In the genomic region with DNA sequence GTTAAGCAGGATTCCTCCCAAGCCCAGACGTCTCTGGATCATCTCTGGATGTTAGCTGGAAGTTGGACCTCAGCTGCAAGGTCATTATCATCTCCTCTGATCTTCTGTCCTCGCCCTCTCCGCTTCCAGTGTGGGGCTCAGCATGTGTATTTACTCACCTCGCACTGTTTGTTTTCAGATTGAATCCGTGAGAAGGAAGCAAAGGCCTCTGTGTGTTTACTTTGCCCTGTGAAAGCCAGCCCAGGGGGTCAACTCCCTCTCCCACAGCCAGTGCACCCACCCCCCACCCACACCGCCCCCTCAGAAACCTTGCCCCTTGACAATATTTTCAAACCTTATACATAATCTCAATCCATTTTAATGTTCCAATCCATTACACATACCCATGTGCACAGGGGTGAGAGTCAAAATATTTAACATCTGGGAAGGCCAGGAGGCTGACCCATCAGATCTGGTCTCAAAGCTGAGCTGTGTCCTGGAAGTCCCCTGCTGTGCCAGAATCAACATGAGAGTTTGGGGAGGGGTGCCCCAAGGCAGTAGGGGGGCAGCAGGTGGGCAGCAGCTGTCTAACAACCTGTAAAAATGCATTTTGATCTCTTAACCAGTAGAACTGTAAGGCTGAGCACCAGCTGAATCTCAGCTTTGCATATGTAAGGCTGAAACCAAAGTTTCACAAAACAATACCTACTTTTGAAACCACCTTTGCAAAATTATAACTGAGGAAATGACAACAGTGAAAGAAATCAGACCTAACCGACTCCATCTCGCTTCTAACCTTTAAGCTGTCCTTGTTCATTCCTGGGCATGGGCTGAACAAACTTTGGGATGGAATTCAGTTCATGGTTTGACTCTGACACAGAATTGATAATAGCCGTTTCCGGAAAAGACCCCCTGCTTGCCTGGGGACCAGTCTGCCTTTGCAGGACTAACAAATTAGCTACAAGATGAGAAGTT, we compare ENCODE assay signal across 1 cellular context.
TF ChIP-seq lines count a peak whose summit lies in the region.

No MANE protein-coding gene starts in this region.

TF ChIP-seq in HepG2, 621 proteins besides CTCF, POLR2A, EP300 and RAD21 (continued from another document and continues in another):
- peak; percentile 84 for TF ChIP-seq HOXA3 (CRISPR knock-in tag; IDR thresholded peaks at IDR 0.05)
- no peak for TF ChIP-seq ZNF253 (CRISPR knock-in tag; IDR thresholded peaks at IDR 0.05; ENCODE audit: borderline replicate concordance)
- TF ChIP-seq TEAD2 (CRISPR knock-in tag; IDR thresholded peaks at IDR 0.05) = no peak
- peak; percentile 96; the same call in 1 of the 2 replicates for TF ChIP-seq FOXK1 (CRISPR knock-in tag; IDR thresholded peaks at IDR 0.05; ENCODE audit: borderline replicate concordance, low read depth)
- peak; percentile 77 for TF ChIP-seq TFE3 (CRISPR knock-in tag; IDR thresholded peaks at IDR 0.05)
- TF ChIP-seq, protein P1, sequence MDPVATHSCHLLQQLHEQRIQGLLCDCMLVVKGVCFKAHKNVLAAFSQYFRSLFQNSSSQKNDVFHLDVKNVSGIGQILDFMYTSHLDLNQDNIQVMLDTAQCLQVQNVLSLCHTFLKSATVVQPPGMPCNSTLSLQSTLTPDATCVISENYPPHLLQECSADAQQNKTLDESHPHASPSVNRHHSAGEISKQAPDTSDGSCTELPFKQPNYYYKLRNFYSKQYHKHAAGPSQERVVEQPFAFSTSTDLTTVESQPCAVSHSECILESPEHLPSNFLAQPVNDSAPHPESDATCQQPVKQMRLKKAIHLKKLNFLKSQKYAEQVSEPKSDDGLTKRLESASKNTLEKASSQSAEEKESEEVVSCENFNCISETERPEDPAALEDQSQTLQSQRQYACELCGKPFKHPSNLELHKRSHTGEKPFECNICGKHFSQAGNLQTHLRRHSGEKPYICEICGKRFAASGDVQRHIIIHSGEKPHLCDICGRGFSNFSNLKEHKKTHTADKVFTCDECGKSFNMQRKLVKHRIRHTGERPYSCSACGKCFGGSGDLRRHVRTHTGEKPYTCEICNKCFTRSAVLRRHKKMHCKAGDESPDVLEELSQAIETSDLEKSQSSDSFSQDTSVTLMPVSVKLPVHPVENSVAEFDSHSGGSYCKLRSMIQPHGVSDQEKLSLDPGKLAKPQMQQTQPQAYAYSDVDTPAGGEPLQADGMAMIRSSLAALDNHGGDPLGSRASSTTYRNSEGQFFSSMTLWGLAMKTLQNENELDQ (CRISPR knock-in tag; IDR thresholded peaks at IDR 0.05; ENCODE audit: borderline replicate concordance) = no peak; the same call in 1 of the 2 replicates
- TF ChIP-seq TARDBP (CRISPR knock-in tag; IDR thresholded peaks at IDR 0.05) = peak; percentile 97
- TF ChIP-seq, protein P2, sequence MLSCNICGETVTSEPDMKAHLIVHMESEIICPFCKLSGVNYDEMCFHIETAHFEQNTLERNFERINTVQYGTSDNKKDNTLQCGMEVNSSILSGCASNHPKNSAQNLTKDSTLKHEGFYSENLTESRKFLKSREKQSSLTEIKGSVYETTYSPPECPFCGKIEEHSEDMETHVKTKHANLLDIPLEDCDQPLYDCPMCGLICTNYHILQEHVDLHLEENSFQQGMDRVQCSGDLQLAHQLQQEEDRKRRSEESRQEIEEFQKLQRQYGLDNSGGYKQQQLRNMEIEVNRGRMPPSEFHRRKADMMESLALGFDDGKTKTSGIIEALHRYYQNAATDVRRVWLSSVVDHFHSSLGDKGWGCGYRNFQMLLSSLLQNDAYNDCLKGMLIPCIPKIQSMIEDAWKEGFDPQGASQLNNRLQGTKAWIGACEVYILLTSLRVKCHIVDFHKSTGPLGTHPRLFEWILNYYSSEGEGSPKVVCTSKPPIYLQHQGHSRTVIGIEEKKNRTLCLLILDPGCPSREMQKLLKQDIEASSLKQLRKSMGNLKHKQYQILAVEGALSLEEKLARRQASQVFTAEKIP (CRISPR knock-in tag; IDR thresholded peaks at IDR 0.05; ENCODE audit: borderline replicate concordance) = no peak
- TF ChIP-seq, protein P3, sequence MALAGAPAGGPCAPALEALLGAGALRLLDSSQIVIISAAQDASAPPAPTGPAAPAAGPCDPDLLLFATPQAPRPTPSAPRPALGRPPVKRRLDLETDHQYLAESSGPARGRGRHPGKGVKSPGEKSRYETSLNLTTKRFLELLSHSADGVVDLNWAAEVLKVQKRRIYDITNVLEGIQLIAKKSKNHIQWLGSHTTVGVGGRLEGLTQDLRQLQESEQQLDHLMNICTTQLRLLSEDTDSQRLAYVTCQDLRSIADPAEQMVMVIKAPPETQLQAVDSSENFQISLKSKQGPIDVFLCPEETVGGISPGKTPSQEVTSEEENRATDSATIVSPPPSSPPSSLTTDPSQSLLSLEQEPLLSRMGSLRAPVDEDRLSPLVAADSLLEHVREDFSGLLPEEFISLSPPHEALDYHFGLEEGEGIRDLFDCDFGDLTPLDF (CRISPR knock-in tag; IDR thresholded peaks at IDR 0.05) = no peak
- no peak for TF ChIP-seq SATB2 (CRISPR knock-in tag; IDR thresholded peaks at IDR 0.05)
- TF ChIP-seq ELF4 (CRISPR knock-in tag; IDR thresholded peaks at IDR 0.05; ENCODE audit: borderline replicate concordance) = no peak
- TF ChIP-seq ZSCAN12 (CRISPR knock-in tag; IDR thresholded peaks at IDR 0.05) = no peak
- TF ChIP-seq GATA4 (IDR thresholded peaks at IDR 0.05; ENCODE audit: borderline replicate concordance, low read depth) = peak; percentile 59; the same call in 1 of the 2 replicates
- no peak for TF ChIP-seq ZNF142 (CRISPR knock-in tag; IDR thresholded peaks at IDR 0.05)
- no peak for TF ChIP-seq U2AF1 (optimal IDR thresholded peaks at IDR 0.05; ENCODE audit: low read depth, low read length)
- TF ChIP-seq ZNF83 (CRISPR knock-in tag; IDR thresholded peaks at IDR 0.05; ENCODE audit: borderline replicate concordance) = no peak
- TF ChIP-seq CEBPG (CRISPR knock-in tag; IDR thresholded peaks at IDR 0.05) = peak; percentile 68
- TF ChIP-seq SP1 (IDR thresholded peaks at IDR 0.05) = no peak
- TF ChIP-seq SP1 (CRISPR knock-in tag; IDR thresholded peaks at IDR 0.05) = no peak
- TF ChIP-seq BCL6 (CRISPR knock-in tag; IDR thresholded peaks at IDR 0.05) = peak; percentile 96
- 0 out of 2 replicates have a peak, but pooled peaks have one; percentile 38 for TF ChIP-seq TFDP2 (CRISPR knock-in tag; IDR thresholded peaks at IDR 0.05)
- TF ChIP-seq SPEN (CRISPR knock-in tag; IDR thresholded peaks at IDR 0.05; ENCODE audit: low read depth) = peak; percentile 94; the same call in 1 of the 2 replicates
- no peak for TF ChIP-seq DZIP1 (CRISPR knock-in tag; IDR thresholded peaks at IDR 0.05)
- TF ChIP-seq HNF4G (IDR thresholded peaks at IDR 0.05; ENCODE audit: borderline replicate concordance, low read depth, low read length) = peak; percentile 91
- TF ChIP-seq HNF4G (CRISPR knock-in tag; IDR thresholded peaks at IDR 0.05; ENCODE audit: borderline replicate concordance, low read depth) = peak; percentile 89; the same call in 1 of the 2 replicates
- no peak for TF ChIP-seq ZNF776 (CRISPR knock-in tag; IDR thresholded peaks at IDR 0.05)
- TF ChIP-seq KLF9 (CRISPR knock-in tag; IDR thresholded peaks at IDR 0.05; ENCODE audit: low read depth) = 0 out of 2 replicates have a peak, but pooled peaks have one; percentile 54
- no peak for TF ChIP-seq IRF1 (CRISPR knock-in tag; IDR thresholded peaks at IDR 0.05; ENCODE audit: low read depth)
- TF ChIP-seq JARID2 (CRISPR knock-in tag; IDR thresholded peaks at IDR 0.05; ENCODE audit: insufficient replicate concordance) = no peak
- no peak for TF ChIP-seq SMAD9 (CRISPR knock-in tag; IDR thresholded peaks at IDR 0.05)
- TF ChIP-seq HIC2 (CRISPR knock-in tag; IDR thresholded peaks at IDR 0.05; ENCODE audit: low read depth) = peak; percentile 68; the same call in 1 of the 2 replicates
- TF ChIP-seq ZNF670 (CRISPR knock-in tag; IDR thresholded peaks at IDR 0.05; ENCODE audit: borderline replicate concordance) = no peak
- TF ChIP-seq SMARCE1 (IDR thresholded peaks at IDR 0.05; ENCODE audit: borderline replicate concordance) = no peak
- no peak for TF ChIP-seq GPN1 (CRISPR knock-in tag; IDR thresholded peaks at IDR 0.05; ENCODE audit: borderline replicate concordance)
